ENCODE assay signal across 2 cellular contexts in genomic region chr14:105047283-105048016, GRCh38.
A peak's percentile ranks its signal among the peaks of the same experiment; 100 is the strongest.
TF ChIP-seq lines count a peak whose summit lies in the region.

No MANE protein-coding gene starts in this region.

TF ChIP-seq in GM12891, 5 proteins besides CTCF, POLR2A, EP300 and RAD21 (continued from another document):
- TF ChIP-seq POLR2AphosphoS5 (IDR thresholded peaks at IDR 0.05; ENCODE audit: low read depth, low read length) = peak; percentile 8; the same call in 1 of the 2 replicates

TF ChIP-seq in GM12878, 131 proteins besides CTCF, POLR2A, EP300 and RAD21 (continued from another document):
- TF ChIP-seq NBN (IDR thresholded peaks at IDR 0.05) (no peak), RELA (IDR thresholded peaks at IDR 0.05; ENCODE audit: borderline replicate concordance, partially characterized antibody) (no peak), JUNB (IDR thresholded peaks at IDR 0.05) (peak; percentile 24; the same call in 1 of the 2 replicates), KLF5 (IDR thresholded peaks at IDR 0.05; ENCODE audit: partially characterized antibody) (no peak), ZNF24 (IDR thresholded peaks at IDR 0.05) (no peak), BHLHE40 (IDR thresholded peaks at IDR 0.05; ENCODE audit: borderline replicate concordance in 1 of 2, low read depth in 2 of 2, low read length in 1 of 2) (no peak), YY1 (IDR thresholded peaks at IDR 0.05; ENCODE audit: low read depth, low read length) (peak; percentile 46; the same call in 1 of the 2 replicates), ATF3 (IDR thresholded peaks at IDR 0.05; ENCODE audit: borderline replicate concordance, extremely low read depth, low read depth, low read length) (no peak), POLR2AphosphoS2 (IDR thresholded peaks at IDR 0.05; ENCODE audit: low read depth, low read length) (peak; percentile 14; the same call in 1 of the 2 replicates), SIN3A (IDR thresholded peaks at IDR 0.05; ENCODE audit: low read depth, low read length) (no peak), POLR2AphosphoS5 (IDR thresholded peaks at IDR 0.05; ENCODE audit: low read length) (peak; percentile 64; the same call in 1 of the 2 replicates), NFIC (IDR thresholded peaks at IDR 0.05; ENCODE audit: low read depth, low read length) (0 out of 2 replicates have a peak, but pooled peaks have one; percentile 26), RB1 (IDR thresholded peaks at IDR 0.05; ENCODE audit: borderline replicate concordance) (no peak)
- TF ChIP-seq, protein P1, sequence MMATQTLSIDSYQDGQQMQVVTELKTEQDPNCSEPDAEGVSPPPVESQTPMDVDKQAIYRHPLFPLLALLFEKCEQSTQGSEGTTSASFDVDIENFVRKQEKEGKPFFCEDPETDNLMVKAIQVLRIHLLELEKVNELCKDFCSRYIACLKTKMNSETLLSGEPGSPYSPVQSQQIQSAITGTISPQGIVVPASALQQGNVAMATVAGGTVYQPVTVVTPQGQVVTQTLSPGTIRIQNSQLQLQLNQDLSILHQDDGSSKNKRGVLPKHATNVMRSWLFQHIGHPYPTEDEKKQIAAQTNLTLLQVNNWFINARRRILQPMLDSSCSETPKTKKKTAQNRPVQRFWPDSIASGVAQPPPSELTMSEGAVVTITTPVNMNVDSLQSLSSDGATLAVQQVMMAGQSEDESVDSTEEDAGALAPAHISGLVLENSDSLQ (IDR thresholded peaks at IDR 0.05) = no peak
- TF ChIP-seq, protein P2, sequence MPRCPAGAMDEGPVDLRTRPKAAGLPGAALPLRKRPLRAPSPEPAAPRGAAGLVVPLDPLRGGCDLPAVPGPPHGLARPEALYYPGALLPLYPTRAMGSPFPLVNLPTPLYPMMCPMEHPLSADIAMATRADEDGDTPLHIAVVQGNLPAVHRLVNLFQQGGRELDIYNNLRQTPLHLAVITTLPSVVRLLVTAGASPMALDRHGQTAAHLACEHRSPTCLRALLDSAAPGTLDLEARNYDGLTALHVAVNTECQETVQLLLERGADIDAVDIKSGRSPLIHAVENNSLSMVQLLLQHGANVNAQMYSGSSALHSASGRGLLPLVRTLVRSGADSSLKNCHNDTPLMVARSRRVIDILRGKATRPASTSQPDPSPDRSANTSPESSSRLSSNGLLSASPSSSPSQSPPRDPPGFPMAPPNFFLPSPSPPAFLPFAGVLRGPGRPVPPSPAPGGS (IDR thresholded peaks at IDR 0.05; ENCODE audit: borderline replicate concordance, insufficient read depth, low read depth, low read length, poor library complexity, severe bottlenecking) = peak; percentile 71
